ENCODE assay signal across 25 cellular contexts in genomic region chr3:38552364-38552763, GRCh38.
"Had no signal": no experiment of that assay in that cellular context is flagged by ENCODE, and none has a peak within 500 bp of the region (broad histone marks: within the 10 kb centered on the region; RNA-seq: fewer than 3 reads in every experiment).

No MANE protein-coding gene starts in this region.

- H3K4me3 Mint-ChIP-seq: central memory CD8-positive, alpha-beta T cell; effector memory CD8-positive, alpha-beta T cell; memory B cell; mesothelial cell of epicardium; naive thymus-derived CD4-positive, alpha-beta T cell; stimulated activated memory B cell treated with anti-CD40 and anti-IgM and Interleukin-4, amounts not matched to agents 10 μg/mL and 1 μg/mL and 100 μg/mL, for 72 hours had no signal

- H3K9me3 Mint-ChIP-seq: central memory CD8-positive, alpha-beta T cell; memory B cell had no signal

- H3K4me1 ChIP-seq: gastrocnemius medialis, pancreas, spleen, tibial nerve, upper lobe of left lung, uterus had no signal

- H3K4me1 Mint-ChIP-seq: central memory CD8-positive, alpha-beta T cell; memory B cell; naive thymus-derived CD4-positive, alpha-beta T cell; stimulated activated memory B cell treated with anti-CD40 and anti-IgM and Interleukin-4, amounts not matched to agents 10 μg/mL and 1 μg/mL and 100 μg/mL, for 72 hours had no signal

- H3K27ac ChIP-seq: coronary artery, gastrocnemius medialis, pancreas, skin epidermis, spleen, thoracic aorta, tibial nerve, upper lobe of left lung, uterus had no signal

- H3K27me3 ChIP-seq: gastrocnemius medialis, pancreas, spleen, tibial nerve, upper lobe of left lung, uterus had no signal

- ATAC-seq: effector memory CD8-positive, alpha-beta T cell; gastrocnemius medialis; left lobe of liver; mucosa of descending colon; naive thymus-derived CD4-positive, alpha-beta T cell; pancreas; stimulated activated memory B cell treated with anti-CD40 and anti-IgM and Interleukin-4, amounts not matched to agents 10 μg/mL and 1 μg/mL and 100 μg/mL, for 72 hours; stimulated activated naive CD8-positive, alpha-beta T cell treated with anti-CD3 and anti-CD28 coated beads, Interleukin-15, Interleukin-2, amounts not matched to agents 100 U/mL and 50 U/mL, for 24 hours had no signal

- H3K36me3 Mint-ChIP-seq: memory B cell; mesothelial cell of epicardium; naive thymus-derived CD4-positive, alpha-beta T cell; stimulated activated memory B cell treated with anti-CD40 and anti-IgM and Interleukin-4, amounts not matched to agents 10 μg/mL and 1 μg/mL and 100 μg/mL, for 72 hours had no signal

- H3K4me3 ChIP-seq: coronary artery, gastrocnemius medialis, lung, mucosa of descending colon, pancreas, skin epidermis, spleen, thoracic aorta, tibial nerve, upper lobe of left lung, uterus had no signal

- H3K36me3 ChIP-seq: gastrocnemius medialis, pancreas, thoracic aorta, upper lobe of left lung, uterus had no signal

- H3K27ac Mint-ChIP-seq: effector memory CD8-positive, alpha-beta T cell; memory B cell; mesothelial cell of epicardium; progenitor cell of endocrine pancreas; stimulated activated memory B cell treated with anti-CD40 and anti-IgM and Interleukin-4, amounts not matched to agents 10 μg/mL and 1 μg/mL and 100 μg/mL, for 72 hours had no signal

- H3K9me3 ChIP-seq: gastrocnemius medialis, mucosa of descending colon, pancreas, thoracic aorta, uterus had no signal

- DNase-seq: dermis blood vessel endothelial cell; effector memory CD8-positive, alpha-beta T cell; foreskin fibroblast; gastrocnemius medialis; kidney; mucosa of descending colon; naive thymus-derived CD4-positive, alpha-beta T cell; occipital lobe; pancreas; spleen; stimulated activated CD4-positive, alpha-beta T cell treated with anti-CD3 and anti-CD28 coated beads, Interleukin-4, amount 100 ng/mL, for 4 hours; stimulated activated naive CD8-positive, alpha-beta T cell treated with anti-CD3 and anti-CD28 coated beads, Interleukin-15, Interleukin-2, amounts not matched to agents 100 U/mL and 50 U/mL, for 24 hours; upper lobe of left lung; uterus had no signal

- H3K27me3 Mint-ChIP-seq: progenitor cell of endocrine pancreas had no signal
